Comparison of ENCODE assay signal across 21 cellular contexts in genomic region chr22:44146088-44146861, GRCh38. TPM values are rescaled to one million over a fixed set of nuclear protein-coding genes. Genes with fewer than 3 reads are reported as not detected.
DNase-seq lines count a peak whose midpoint lies in the region; ATAC-seq lines count a peak whose summit lies in the region.
"Had no signal": no experiment of that assay in that cellular context is flagged by ENCODE, and none has a peak within 500 bp of the region (broad histone marks: within the 10 kb centered on the region; RNA-seq: fewer than 3 reads in every experiment).

No MANE protein-coding gene starts in this region.

- H3K9me3 ChIP-seq in SJSA1 (replicated peaks) (no peaks in the 10 kb centered on the region), iPS DF 6.9 (ENCODE audit: control insufficient read depth, insufficient read depth, low read length) (no peaks in the 10 kb centered on the region), trophoblast cell (ENCODE audit: insufficient read depth, low read depth, low read length) (peaks cover 9% of the 10 kb centered on the region)
- H3K9me3 ChIP-seq: suprapubic skin had no signal

- no peak overlapping the region for H2BK5ac ChIP-seq in trophoblast cell (ENCODE audit: low read depth, low read length, poor library complexity)

- no peak overlapping the region for H3K18ac ChIP-seq in trophoblast cell (ENCODE audit: low read length)

- POLR2A ChIA-PET in activated CD4-positive, alpha-beta T cell treated with anti-CD3 and anti-CD28 coated beads for 36 hours (lab: Charles Lee), result no interaction called here

- no peak for ATAC-seq in activated CD4-positive, alpha-beta T cell treated with anti-CD3 and anti-CD28 coated beads for 36 hours
- ATAC-seq in GM21381 (IDR thresholded peaks at IDR 0.05; ENCODE audit: unreplicated experiment) (no peak), GM21447 (IDR thresholded peaks at IDR 0.05; ENCODE audit: unreplicated experiment) (no peak), HG02571 (IDR thresholded peaks at IDR 0.05; ENCODE audit: unreplicated experiment) (no peak)
- ATAC-seq: T-cell had no signal

- no peaks in the 10 kb centered on the region for H3K79me1 ChIP-seq in trophoblast cell (ENCODE audit: low read length)

- H3K4me1 ChIP-seq in SJSA1 (replicated peaks) (peaks cover 55% of the 10 kb centered on the region), iPS DF 6.9 (ENCODE audit: control insufficient read depth, insufficient read depth, low read length) (peaks cover 23% of the 10 kb centered on the region), trophoblast cell (ENCODE audit: control insufficient read depth in 1 of 2, insufficient read depth in 2 of 2, low read length in 2 of 2) (peaks cover 0 to 2% of the 10 kb centered on the region in 2 experiments)
- H3K4me1 ChIP-seq: suprapubic skin had no signal

- no peaks in the 10 kb centered on the region for H3K79me2 ChIP-seq in trophoblast cell (ENCODE audit: control insufficient read depth, insufficient read depth, low read length, poor library complexity)

- no peak overlapping the region for H4K91ac ChIP-seq in trophoblast cell (ENCODE audit: low read depth, low read length)

- H3K9me3 Mint-ChIP-seq in activated CD4-positive, alpha-beta T cell treated with anti-CD3 and anti-CD28 coated beads, Interleukin-2, amount 10 ng/mL, durations not matched to agents 24 days and 14 days, result no peaks in the 10 kb centered on the region
- H3K9me3 Mint-ChIP-seq in activated CD4-positive, alpha-beta T cell treated with anti-CD3 and anti-CD28 coated beads for 36 hours (ENCODE audit: low read depth), result no peaks in the 10 kb centered on the region
- H3K9me3 Mint-ChIP-seq: T-cell had no signal

- H4K12ac ChIP-seq in trophoblast cell (ENCODE audit: low read depth, low read length), result no peak overlapping the region

- intact Hi-C loops in activated CD4-positive, alpha-beta T cell treated with anti-CD3 and anti-CD28 coated beads, Interleukin-2, amount 10 ng/mL, durations not matched to agents 24 days and 14 days (cut with micrococcal nuclease), result no loop called here
- intact Hi-C loops in activated CD4-positive, alpha-beta T cell treated with anti-CD3 and anti-CD28 coated beads for 36 hours (cut with DNase I, micrococcal nuclease), result no loop called here

- H3K9ac ChIP-seq in trophoblast cell (ENCODE audit: low read length), result no peak overlapping the region

- no peaks in the 10 kb centered on the region for H3K36me3 ChIP-seq in SJSA1
- no peaks in the 10 kb centered on the region for H3K36me3 ChIP-seq in iPS DF 6.9 (ENCODE audit: control insufficient read depth, insufficient read depth, low read length)
- H3K36me3 ChIP-seq in trophoblast cell (ENCODE audit: control insufficient read depth in 1 of 2, insufficient read depth in 2 of 2, low read length in 2 of 2), result no peaks in the 10 kb centered on the region

- no peak overlapping the region for H3K14ac ChIP-seq in trophoblast cell (ENCODE audit: low read length)

- H3K27me3 ChIP-seq in SJSA1 (replicated peaks), result no peaks in the 10 kb centered on the region
- no peaks in the 10 kb centered on the region for H3K27me3 ChIP-seq in iPS DF 6.9 (ENCODE audit: control insufficient read depth, insufficient read depth, low read length)
- H3K27me3 ChIP-seq in trophoblast cell (ENCODE audit: insufficient read depth, low read length), result peaks cover 10% of the 10 kb centered on the region

- no peak overlapping the region for H2BK120ac ChIP-seq in trophoblast cell (ENCODE audit: insufficient read depth, low read length, poor library complexity)

- peaks cover 15% of the 10 kb centered on the region for H3K36me3 Mint-ChIP-seq in activated CD4-positive, alpha-beta T cell treated with anti-CD3 and anti-CD28 coated beads, Interleukin-2, amount 10 ng/mL, durations not matched to agents 24 days and 14 days (ENCODE audit: low read depth)
- H3K36me3 Mint-ChIP-seq in activated CD4-positive, alpha-beta T cell treated with anti-CD3 and anti-CD28 coated beads for 36 hours (ENCODE audit: low read depth), result peaks cover 2% of the 10 kb centered on the region
- H3K36me3 Mint-ChIP-seq: T-cell had no signal

- no peaks in the 10 kb centered on the region for H3K27me3 Mint-ChIP-seq in activated CD4-positive, alpha-beta T cell treated with anti-CD3 and anti-CD28 coated beads, Interleukin-2, amount 10 ng/mL, durations not matched to agents 24 days and 14 days
- no peaks in the 10 kb centered on the region for H3K27me3 Mint-ChIP-seq in activated CD4-positive, alpha-beta T cell treated with anti-CD3 and anti-CD28 coated beads for 36 hours
- H3K27me3 Mint-ChIP-seq: B cell had no signal

- no CpG with 5 or more reads among the region's 33 CpGs for WGBS in iPS DF 6.9 (ENCODE audit: insufficient coverage, insufficient read length)
- 100% methylated on average over 7 of the region's 33 CpGs for WGBS in trophoblast cell (ENCODE audit: extremely low coverage, insufficient coverage, insufficient read length)

- H2AK5ac ChIP-seq in trophoblast cell (ENCODE audit: low read length), result no peak overlapping the region

- H3K4me1 Mint-ChIP-seq in activated CD4-positive, alpha-beta T cell treated with anti-CD3 and anti-CD28 coated beads, Interleukin-2, amount 10 ng/mL, durations not matched to agents 24 days and 14 days, result no peaks in the 10 kb centered on the region
- H3K4me1 Mint-ChIP-seq in activated CD4-positive, alpha-beta T cell treated with anti-CD3 and anti-CD28 coated beads for 36 hours, result no peaks in the 10 kb centered on the region
- H3K4me1 Mint-ChIP-seq: T-cell had no signal

- H3K27ac ChIP-seq in SJSA1 (peak overlapping the region; percentile 53; the same call in 1 of the 2 replicates), iPS DF 6.9 (ENCODE audit: low read length) (peak overlapping the region; percentile 91), trophoblast cell (ENCODE audit: low read depth, low read length) (no peak overlapping the region)
- H3K27ac ChIP-seq: 22Rv1, suprapubic skin had no signal

- H3K4me3 ChIP-seq in SJSA1, result no peak overlapping the region
- no peak overlapping the region for H3K4me3 ChIP-seq in iPS DF 6.9 (ENCODE audit: low read length)
- peak overlapping the region; percentile 13 for H3K4me3 ChIP-seq in trophoblast cell (ENCODE audit: low read depth, low read length)
- H3K4me3 ChIP-seq: suprapubic skin had no signal

- no peak for DNase-seq in activated CD4-positive, alpha-beta T cell treated with anti-CD3 and anti-CD28 coated beads, Interleukin-2, amount 10 ng/mL, durations not matched to agents 24 days and 14 days
- no peak for DNase-seq in activated CD4-positive, alpha-beta T cell treated with anti-CD3 and anti-CD28 coated beads for 36 hours
- DNase-seq in SJSA1 (ENCODE audit: low read depth in 1 of 2, low spot score in 2 of 2) (peak in 1 of 2 experiments; percentile 53), iPS DF 6.9 (ENCODE audit: low read depth, low spot score) (no peak), trophoblast cell (no peak)
- DNase-seq: activated CD4-positive, alpha-beta T cell treated with anti-CD3 and anti-CD28 coated beads, Interleukin-2, amount 50 U/mL, for 4 hours; activated naive CD4-positive, alpha-beta T cell treated with Interleukin-2 at 50 U/mL for 16 hours; cortex of kidney; foreskin fibroblast; NCI-H2029; stimulated activated CD4-positive, alpha-beta T cell treated with anti-CD3 and anti-CD28 coated beads, Interleukin-4, amount 100 ng/mL, for 1 hour; T-cell had no signal

- no peak overlapping the region for H3K4me3 Mint-ChIP-seq in activated CD4-positive, alpha-beta T cell treated with anti-CD3 and anti-CD28 coated beads, Interleukin-2, amount 10 ng/mL, durations not matched to agents 24 days and 14 days
- H3K4me3 Mint-ChIP-seq in activated CD4-positive, alpha-beta T cell treated with anti-CD3 and anti-CD28 coated beads for 36 hours, result no peak overlapping the region
- H3K4me3 Mint-ChIP-seq: B cell had no signal

- H3K4me2 ChIP-seq in trophoblast cell (ENCODE audit: low read length), result no peak overlapping the region

- H3K4ac ChIP-seq in trophoblast cell (ENCODE audit: low read depth, low read length), result no peak overlapping the region

- CTCF ChIA-PET in activated CD4-positive, alpha-beta T cell treated with anti-CD3 and anti-CD28 coated beads for 36 hours (lab: Charles Lee), result interaction anchor here (0.7 kb wide), 1 partner anchor 19 kb away, joined by 3 read pairs; no protein-coding TSS in a partner anchor

- peak overlapping the region; percentile 6 for H3K27ac Mint-ChIP-seq in activated CD4-positive, alpha-beta T cell treated with anti-CD3 and anti-CD28 coated beads, Interleukin-2, amount 10 ng/mL, durations not matched to agents 24 days and 14 days
- no peak overlapping the region for H3K27ac Mint-ChIP-seq in activated CD4-positive, alpha-beta T cell treated with anti-CD3 and anti-CD28 coated beads for 36 hours
- H3K27ac Mint-ChIP-seq: T-cell had no signal

- no peak overlapping the region for H2AFZ ChIP-seq in trophoblast cell (ENCODE audit: insufficient read depth, low read length, poor library complexity)

- no peak overlapping the region for H2BK12ac ChIP-seq in trophoblast cell (ENCODE audit: low read length)

- no peak overlapping the region for H4K8ac ChIP-seq in trophoblast cell (ENCODE audit: low read depth, low read length)

- peak overlapping the region; percentile 78 for H3K23ac ChIP-seq in trophoblast cell (ENCODE audit: low read length)

RNA-seq across cellular contexts. Expression of gene PARVG, which starts 34.5 kb away (rescaled TPM):
- 48.9 and 52.2 TPM in 2 replicates for total RNA-seq in activated CD4-positive, alpha-beta T cell treated with anti-CD3 and anti-CD28 coated beads, Interleukin-2, amount 10 ng/mL, durations not matched to agents 24 days and 14 days
- 10 to 100 TPM; 61.7 to 74.3 TPM for total RNA-seq in activated CD4-positive, alpha-beta T cell treated with anti-CD3 and anti-CD28 coated beads for 36 hours
- not detected in 2 replicates for total RNA-seq in SJSA1 (2014; rRNA removed; shearing (Covaris generic))
- polyA plus RNA-seq in trophoblast cell (2013), result 0.04 TPM in 1 of 2 replicates, not detected in the other
- total RNA-seq: G401, myocyte, NCI-H460 had no signal

Comparison
In these comparisons a context has a peak if more than half of its experiments do, and no peak if none do; other contexts are left out.
1. RNA of gene PARVG, which starts 34.5 kb away (total RNA-seq): 61.7 to 74.3 TPM in activated CD4-positive, alpha-beta T cell treated with anti-CD3 and anti-CD28 coated beads for 36 hours and 48.9 to 52.2 TPM in activated CD4-positive, alpha-beta T cell treated with anti-CD3 and anti-CD28 coated beads, Interleukin-2, amount 10 ng/mL, durations not matched to agents 24 days and 14 days; not detected in SJSA1; every median in the first group is over 10 times any median in the second.